1 cellular context compared by ENCODE assay signal in genomic region chr6:31020057-31020456, GRCh38.
TF ChIP-seq lines count a peak whose summit lies in the region.

No MANE protein-coding gene starts in this region.

TF ChIP-seq in H1, 55 proteins besides CTCF, POLR2A, EP300 and RAD21:
- TF ChIP-seq RXRA (IDR thresholded peaks at IDR 0.05; ENCODE audit: insufficient read depth, low read depth, low read length) (no peak), HDAC6 (IDR thresholded peaks at IDR 0.05; ENCODE audit: low read depth, low read length) (no peak), CHD1 (IDR thresholded peaks at IDR 0.05; ENCODE audit: low read depth, low read length) (no peak), BRCA1 (IDR thresholded peaks at IDR 0.05; ENCODE audit: low read depth, low read length) (no peak), POU5F1 (IDR thresholded peaks at IDR 0.05; ENCODE audit: low read depth, low read length) (no peak), KDM1A (IDR thresholded peaks at IDR 0.05; ENCODE audit: borderline replicate concordance, low read length) (no peak), KDM5A (IDR thresholded peaks at IDR 0.05; ENCODE audit: low read length) (no peak), EGR1 (IDR thresholded peaks at IDR 0.05; ENCODE audit: borderline replicate concordance, low read depth, low read length) (no peak), PHF8 (conservative IDR thresholded peaks at IDR 0.05; ENCODE audit: low read depth, low read length) (no peak), SRF (IDR thresholded peaks at IDR 0.05; ENCODE audit: low read depth, low read length) (no peak), SAP30 (IDR thresholded peaks at IDR 0.05; ENCODE audit: insufficient read depth, insufficient replicate concordance, low read length) (no peak), POLR2AphosphoS5 (IDR thresholded peaks at IDR 0.05; ENCODE audit: low read depth, low read length) (no peak), TAF7 (optimal IDR thresholded peaks at IDR 0.05; ENCODE audit: borderline replicate concordance, low read depth, low read length) (no peak)
